ENCODE assay signal across 17 cellular contexts in genomic region chr1:240362826-240363225, GRCh38.
A peak's percentile ranks its signal among the peaks of the same experiment; 100 is the strongest.
DNase-seq lines count a peak whose midpoint lies in the region; ATAC-seq and TF ChIP-seq lines count a peak whose summit lies in the region.
"Had no signal": no experiment of that assay in that cellular context is flagged by ENCODE, and none has a peak within 500 bp of the region (broad histone marks: within the 10 kb centered on the region; RNA-seq: fewer than 3 reads in every experiment).

No MANE protein-coding gene starts in this region.

- peaks cover 21% of the 10 kb centered on the region for H3K4me1 Mint-ChIP-seq in HFFc6 (ENCODE audit: low read depth)
- H3K4me1 Mint-ChIP-seq in brain, result peaks cover 9% of the 10 kb centered on the region
- no peaks in the 10 kb centered on the region for H3K4me1 Mint-ChIP-seq in effector memory CD8-positive, alpha-beta T cell (ENCODE audit: low read depth in 2 of 2)
- H3K4me1 Mint-ChIP-seq: B cell; CD4-positive, CD25-positive, alpha-beta regulatory T cell had no signal

- H3K4me1 ChIP-seq in lower lobe of right lung, result no peaks in the 10 kb centered on the region
- H3K4me1 ChIP-seq: BLaER1, Caco-2, HAP-1 had no signal

- intact Hi-C loops in lower lobe of right lung (cut with DNase I), result no loop called here

- no peaks in the 10 kb centered on the region; the same call in none of the 2 replicates for H3K9me3 Mint-ChIP-seq in HFFc6
- peaks cover 0 to 3% (median 0%) of the 10 kb centered on the region in 5 experiments for H3K9me3 Mint-ChIP-seq in brain
- H3K9me3 Mint-ChIP-seq in effector memory CD8-positive, alpha-beta T cell, result peaks cover 11 to 14% of the 10 kb centered on the region in 2 donors

- H3K36me3 Mint-ChIP-seq in HFFc6 (ENCODE audit: low read depth) (peaks cover 84% of the 10 kb centered on the region), brain (peaks cover 43% of the 10 kb centered on the region)
- no peaks in the 10 kb centered on the region for H3K36me3 Mint-ChIP-seq in effector memory CD8-positive, alpha-beta T cell (ENCODE audit: insufficient read depth)
- H3K36me3 Mint-ChIP-seq: CD4-positive, CD25-positive, alpha-beta regulatory T cell; CD8-positive, alpha-beta T cell had no signal

- H3K27ac Mint-ChIP-seq in HFFc6, result peak overlapping the region; percentile 27; the same call in 1 of the 2 replicates
- peak overlapping the region in 4 of 5 experiments; percentile 31 to 93 (median 66) for H3K27ac Mint-ChIP-seq in brain
- no peak overlapping the region for H3K27ac Mint-ChIP-seq in effector memory CD8-positive, alpha-beta T cell
- H3K27ac Mint-ChIP-seq: B cell; CD4-positive, CD25-positive, alpha-beta regulatory T cell; CD8-positive, alpha-beta T cell had no signal

- TF ChIP-seq CTCF in HFFc6 (IDR thresholded peaks at IDR 0.05) (no peak), brain (conservative IDR thresholded peaks at IDR 0.05) (no peak), lower lobe of right lung (IDR thresholded peaks at IDR 0.05) (no peak)

- no peaks in the 10 kb centered on the region for H3K27me3 ChIP-seq in lower lobe of right lung (ENCODE audit: low read depth)
- H3K27me3 ChIP-seq: BLaER1 had no signal

- H3K27me3 Mint-ChIP-seq in HFFc6 (ENCODE audit: insufficient read depth) (peaks cover 22% of the 10 kb centered on the region), brain (no peaks in the 10 kb centered on the region)
- H3K27me3 Mint-ChIP-seq in effector memory CD8-positive, alpha-beta T cell, result no peaks in the 10 kb centered on the region
- H3K27me3 Mint-ChIP-seq: B cell; CD4-positive, CD25-positive, alpha-beta regulatory T cell had no signal

- H3K4me3 ChIP-seq in lower lobe of right lung, result no peak overlapping the region
- H3K4me3 ChIP-seq: BLaER1, HAP-1 had no signal

- peak; percentile 10 for DNase-seq in NCI-H2107 treated with DMSO at 0.1 percent for 48 hours (lab: John Stamatoyannopoulos, UW; ENCODE audit: unreplicated experiment)
- DNase-seq in NCI-H2107 (lab: John Stamatoyannopoulos, UW), result no peak
- DNase-seq in HFFc6, result no peak
- DNase-seq in effector memory CD8-positive, alpha-beta T cell, result no peak
- DNase-seq in lower lobe of right lung, result no peak
- DNase-seq: Caco-2; CD4-positive, CD25-positive, alpha-beta regulatory T cell; CD8-positive, alpha-beta T cell; DMS153; DND-41; GOT3 had no signal

- H3K4me3 Mint-ChIP-seq in HFFc6 (no peak overlapping the region), brain (peak overlapping the region in 1 of 5 experiments; percentile 12)
- H3K4me3 Mint-ChIP-seq in effector memory CD8-positive, alpha-beta T cell, result no peak overlapping the region
- H3K4me3 Mint-ChIP-seq: B cell; CD4-positive, CD25-positive, alpha-beta regulatory T cell; CD8-positive, alpha-beta T cell had no signal

- H3K9me3 ChIP-seq in lower lobe of right lung, result no peaks in the 10 kb centered on the region
- H3K9me3 ChIP-seq: BLaER1, Caco-2, HAP-1 had no signal

- ATAC-seq in effector memory CD8-positive, alpha-beta T cell (replicated peaks), result no peak
- ATAC-seq in lower lobe of right lung, result no peak
- ATAC-seq: CD8-positive, alpha-beta T cell had no signal

- H3K36me3 ChIP-seq in lower lobe of right lung, result no peaks in the 10 kb centered on the region
- H3K36me3 ChIP-seq: BLaER1, HAP-1 had no signal

- H3K27ac ChIP-seq in lower lobe of right lung, result no peak overlapping the region
- H3K27ac ChIP-seq: 22Rv1, BLaER1, C4-2B had no signal

Comparison
In these comparisons a context has a peak if more than half of its experiments do, and no peak if none do; other contexts are left out.
1. H3K27ac Mint-ChIP-seq: peak in HFFc6 (single experiment) and brain (4 of 5); none in effector memory CD8-positive, alpha-beta T cell (0 of 2).